In genomic region chrX:130186645-130187044, GRCh38 we compare ENCODE assay signal across 15 cellular contexts.
"Had no signal": no experiment of that assay in that cellular context is flagged by ENCODE, and none has a peak within 500 bp of the region (broad histone marks: within the 10 kb centered on the region; RNA-seq: fewer than 3 reads in every experiment).

No MANE protein-coding gene starts in this region.

- H3K36me3 ChIP-seq: brain microvascular endothelial cell had no signal

- H3K4me1 ChIP-seq: testis had no signal

- ATAC-seq: naive thymus-derived CD8-positive, alpha-beta T cell; stimulated activated naive CD8-positive, alpha-beta T cell treated with anti-CD3 and anti-CD28 coated beads, Interleukin-15, amount 100 ng/mL, for 72 hours had no signal

- H3K27ac ChIP-seq: brain microvascular endothelial cell, testis, VCaP had no signal

- H3K4me3 ChIP-seq: lung, testis had no signal

- DNase-seq: activated CD4-positive, alpha-beta T cell treated with anti-CD3 and anti-CD28 coated beads for 4 hours; activated effector memory CD4-positive, alpha-beta T cell treated with anti-CD3 and anti-CD28 coated beads, Interleukin-2, amount 50 U/mL, for 16 hours; activated T-cell treated with anti-CD3 and anti-CD28 coated beads, Interleukin-2, amount 50 U/mL, for 24 hours; brain microvascular endothelial cell; cerebellar nuclear complex; dermis blood vessel endothelial cell; erythroblast; hippocampal formation; naive thymus-derived CD8-positive, alpha-beta T cell; stimulated activated CD4-positive, alpha-beta T cell treated with anti-CD3 and anti-CD28 coated beads, Interleukin-12 subunit alpha, Interleukin-12 subunit beta, amount 100 ng/mL, for 4 hours; stimulated activated CD4-positive, alpha-beta T cell treated with anti-CD3 and anti-CD28 coated beads, Interleukin-2, amount 100 ng/mL, for 48 hours; stimulated activated naive CD8-positive, alpha-beta T cell treated with anti-CD3 and anti-CD28 coated beads, Interleukin-15, amount 100 ng/mL, for 72 hours; testis had no signal

- H3K9me3 ChIP-seq: testis had no signal

- H3K27me3 ChIP-seq: brain microvascular endothelial cell, testis had no signal
